In the genomic region with DNA sequence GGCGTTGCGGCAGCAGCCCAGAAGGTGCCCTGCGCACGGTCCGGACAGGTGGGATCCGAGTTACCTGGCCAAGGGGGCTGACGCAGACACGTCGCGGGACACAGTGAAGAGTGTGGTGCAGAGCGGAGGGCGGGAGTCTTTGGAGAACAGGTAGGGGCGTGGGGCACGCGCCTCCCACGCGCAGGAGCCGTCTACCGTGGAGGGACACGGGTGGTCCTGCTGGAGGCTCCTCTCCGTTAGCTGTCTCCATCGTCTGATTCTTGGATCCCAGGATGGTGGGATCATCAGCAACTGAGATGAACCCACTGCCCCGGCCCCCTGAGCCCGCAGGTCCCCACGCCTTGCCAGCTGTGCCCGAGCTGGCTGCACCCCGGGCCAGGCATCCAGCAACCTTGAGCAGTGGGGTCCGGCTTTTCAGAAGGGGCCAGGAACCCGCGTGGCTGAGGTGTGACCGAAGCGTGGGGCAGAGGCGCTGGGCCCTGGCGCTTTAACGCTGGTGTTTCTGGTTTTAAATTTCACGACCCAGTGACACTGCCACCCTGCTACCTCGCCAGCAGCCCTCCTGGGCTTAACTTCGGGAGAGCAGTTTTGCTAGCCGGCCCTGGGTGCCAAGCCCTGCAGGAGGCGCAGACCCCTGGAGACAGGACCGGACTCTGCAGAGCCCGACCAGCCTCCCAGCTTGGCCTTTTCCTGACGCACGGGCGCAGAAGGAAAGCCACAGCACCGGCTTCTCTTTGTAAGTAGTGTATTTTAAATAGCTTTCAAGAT, we compare ENCODE assay signal across 1 cellular context.
TF ChIP-seq lines count a peak whose summit lies in the region.

No MANE protein-coding gene starts in this region.

TF ChIP-seq in HepG2, 621 proteins besides CTCF, POLR2A, EP300 and RAD21:
- TF ChIP-seq PAF1 (CRISPR knock-in tag; IDR thresholded peaks at IDR 0.05) = 0 out of 2 replicates have a peak, but pooled peaks have one; percentile 37
- peak; percentile 88 for TF ChIP-seq AGO2 (optimal IDR thresholded peaks at IDR 0.05; ENCODE audit: low read depth, low read length)
- 0 out of 2 replicates have a peak, but pooled peaks have one; percentile 19 for TF ChIP-seq PCBP1 (IDR thresholded peaks at IDR 0.05; ENCODE audit: borderline replicate concordance, low read depth, low read length)
- no peak for TF ChIP-seq MTA3 (CRISPR knock-in tag; IDR thresholded peaks at IDR 0.05)
- TF ChIP-seq ZC3H13 (CRISPR knock-in tag; IDR thresholded peaks at IDR 0.05) = peak; percentile 74; the same call in 1 of the 2 replicates
- no peak for TF ChIP-seq TCF7L2 (IDR thresholded peaks at IDR 0.05; ENCODE audit: low read depth, low read length)
- TF ChIP-seq RBM22 (optimal IDR thresholded peaks at IDR 0.05; ENCODE audit: low read length) = peak; percentile 24
- no peak for TF ChIP-seq MATR3 (CRISPR knock-in tag; IDR thresholded peaks at IDR 0.05)
- no peak for TF ChIP-seq ZBTB25 (CRISPR knock-in tag; IDR thresholded peaks at IDR 0.05)
- no peak for TF ChIP-seq CBX5 (CRISPR knock-in tag; IDR thresholded peaks at IDR 0.05; ENCODE audit: borderline replicate concordance)
- no peak for TF ChIP-seq ZNF557 (CRISPR knock-in tag; IDR thresholded peaks at IDR 0.05)
- TF ChIP-seq, protein P1, sequence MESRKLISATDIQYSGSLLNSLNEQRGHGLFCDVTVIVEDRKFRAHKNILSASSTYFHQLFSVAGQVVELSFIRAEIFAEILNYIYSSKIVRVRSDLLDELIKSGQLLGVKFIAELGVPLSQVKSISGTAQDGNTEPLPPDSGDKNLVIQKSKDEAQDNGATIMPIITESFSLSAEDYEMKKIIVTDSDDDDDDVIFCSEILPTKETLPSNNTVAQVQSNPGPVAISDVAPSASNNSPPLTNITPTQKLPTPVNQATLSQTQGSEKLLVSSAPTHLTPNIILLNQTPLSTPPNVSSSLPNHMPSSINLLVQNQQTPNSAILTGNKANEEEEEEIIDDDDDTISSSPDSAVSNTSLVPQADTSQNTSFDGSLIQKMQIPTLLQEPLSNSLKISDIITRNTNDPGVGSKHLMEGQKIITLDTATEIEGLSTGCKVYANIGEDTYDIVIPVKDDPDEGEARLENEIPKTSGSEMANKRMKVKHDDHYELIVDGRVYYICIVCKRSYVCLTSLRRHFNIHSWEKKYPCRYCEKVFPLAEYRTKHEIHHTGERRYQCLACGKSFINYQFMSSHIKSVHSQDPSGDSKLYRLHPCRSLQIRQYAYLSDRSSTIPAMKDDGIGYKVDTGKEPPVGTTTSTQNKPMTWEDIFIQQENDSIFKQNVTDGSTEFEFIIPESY (CRISPR knock-in tag; IDR thresholded peaks at IDR 0.05) = peak; percentile 2; the same call in 1 of the 2 replicates
- TF ChIP-seq HNRNPL (IDR thresholded peaks at IDR 0.05; ENCODE audit: low read depth, low read length) = 0 out of 2 replicates have a peak, but pooled peaks have one; percentile 29
- TF ChIP-seq LCORL (IDR thresholded peaks at IDR 0.05) = no peak
- TF ChIP-seq LCORL (CRISPR knock-in tag; IDR thresholded peaks at IDR 0.05) = no peak
- TF ChIP-seq NFIB (CRISPR knock-in tag; IDR thresholded peaks at IDR 0.05; ENCODE audit: borderline replicate concordance) = no peak
- peak; percentile 34; the same call in 1 of the 2 replicates for TF ChIP-seq RBFOX2 (IDR thresholded peaks at IDR 0.05; ENCODE audit: low read depth, low read length)
